In the genomic region with DNA sequence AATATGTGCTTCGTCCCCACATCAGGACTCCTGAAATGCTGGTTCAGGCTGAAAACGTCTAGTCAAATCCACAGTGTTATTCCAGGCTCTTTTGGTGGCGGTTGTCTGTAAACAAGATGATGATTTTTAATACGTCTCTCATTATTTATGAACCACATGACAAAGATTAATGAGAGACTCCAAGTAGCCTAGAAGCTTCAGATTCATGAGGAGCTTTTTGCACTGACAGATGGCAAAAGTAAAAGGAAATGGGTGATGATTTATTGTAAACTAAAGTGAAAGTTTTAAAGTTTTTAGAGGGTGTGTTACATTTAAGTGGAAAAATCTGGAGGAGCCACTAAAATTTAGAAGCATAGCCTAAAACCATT, we compare ENCODE assay signal across 8 cellular contexts.
DNase-seq lines count a peak whose midpoint lies in the region; ATAC-seq and TF ChIP-seq lines count a peak whose summit lies in the region.

No MANE protein-coding gene starts in this region.

- H3K27me3 Mint-ChIP-seq in dendritic cell treated with granulocyte-macrophage colony-stimulating factor and Interleukin-4, amounts not matched to agents 40 ng/mL and 50 ng/mL, for 4 days, result no peaks in the 10 kb centered on the region
- no peaks in the 10 kb centered on the region for H3K27me3 Mint-ChIP-seq in nephron (ENCODE audit: low read depth)

- ATAC-seq in IMR-90 (ENCODE audit: low read depth), result no peak

- in situ Hi-C loops in IMR-90 (cut with MboI; ENCODE audit: low sequenced_read_pairs) (no loop called here), GM13977 (cut with MboI; ENCODE audit: low pct_unique_long_range_greater_than_20kb, low sequenced_read_pairs, unreplicated experiment) (no loop called here)

- no peaks in the 10 kb centered on the region for H3K27me3 ChIP-seq in BLaER1 treated with 17β-estradiol and CSF1 and Interleukin-3, amounts not matched to agents 10 nM and 100 nM
- no peaks in the 10 kb centered on the region for H3K27me3 ChIP-seq in IMR-90 (ENCODE audit: control insufficient read depth, insufficient read depth, low read length)

- peaks cover 9 to 34% of the 10 kb centered on the region in 2 experiments for H3K79me1 ChIP-seq in IMR-90 (ENCODE audit: low read depth in 1 of 2, low read length in 2 of 2)

- no peaks in the 10 kb centered on the region for H3K36me3 Mint-ChIP-seq in dendritic cell treated with granulocyte-macrophage colony-stimulating factor and Interleukin-4, amounts not matched to agents 40 ng/mL and 50 ng/mL, for 4 days (ENCODE audit: low read depth)
- H3K36me3 Mint-ChIP-seq in nephron (ENCODE audit: low read depth), result peaks cover 33% of the 10 kb centered on the region

- intact Hi-C loops in IMR-90 (cut with micrococcal nuclease), result no loop called here
- intact Hi-C loops in dendritic cell treated with granulocyte-macrophage colony-stimulating factor and Interleukin-4, amounts not matched to agents 40 ng/mL and 50 ng/mL, for 4 days (cut with micrococcal nuclease), result loop anchor here (5.0 kb wide), 1 partner anchor 33 kb away; no protein-coding TSS in a partner anchor

- H3K56ac ChIP-seq in IMR-90 (ENCODE audit: extremely low read depth, insufficient read depth, low read length), result peak overlapping the region; percentile 27; the same call in 1 of the 2 replicates

- POLR2A ChIA-PET in IMR-90 (lab: Charles Lee; ENCODE audit: unreplicated experiment), result no interaction called here

- no peak overlapping the region for H2BK15ac ChIP-seq in IMR-90 (ENCODE audit: low read depth, low read length)

- H3K4ac ChIP-seq in IMR-90 (ENCODE audit: low read depth, low read length), result peak overlapping the region; percentile 42; the same call in 1 of the 2 replicates

- no peak for TF ChIP-seq POLR2A in IMR-90 (IDR thresholded peaks at IDR 0.05; ENCODE audit: low read depth, low read length)

- peak overlapping the region; percentile 4; the same call in 1 of the 2 replicates for H2BK120ac ChIP-seq in IMR-90 (ENCODE audit: low read depth, low read length)

- peak overlapping the region; percentile 66 for H3K4me3 Mint-ChIP-seq in dendritic cell treated with granulocyte-macrophage colony-stimulating factor and Interleukin-4, amounts not matched to agents 40 ng/mL and 50 ng/mL, for 4 days
- peak overlapping the region; percentile 70 to 71 (median 70) for H3K4me3 Mint-ChIP-seq in nephron

- H3K27ac ChIP-seq in BLaER1 treated with 17β-estradiol and CSF1 and Interleukin-3, amounts not matched to agents 10 nM and 100 nM, result peak overlapping the region; percentile 38 to 84 (median 77); a peak in 21 of 22 replicates
- H3K27ac ChIP-seq in IMR-90 (ENCODE audit: insufficient read depth, low read length), result no peak overlapping the region

- H2BK5ac ChIP-seq in IMR-90 (ENCODE audit: low read depth, low read length, poor library complexity, severe bottlenecking), result no peak overlapping the region

- dilution Hi-C loops in IMR-90 (cut with HindIII; ENCODE audit: low sequenced_read_pairs, unreplicated experiment), result no loop called here

- H2AFZ ChIP-seq in IMR-90 (replicated peaks; ENCODE audit: low read length, poor library complexity), result no peak overlapping the region

- peak overlapping the region; percentile 2; the same call in 1 of the 2 replicates for H3K23ac ChIP-seq in IMR-90 (ENCODE audit: low read depth, low read length)

- peak overlapping the region; percentile 42 to 69 (median 58) for H3K4me3 ChIP-seq in BLaER1 treated with 17β-estradiol and CSF1 and Interleukin-3, amounts not matched to agents 10 nM and 100 nM
- no peak overlapping the region; the same call in 1 of the 2 replicates for H3K4me3 ChIP-seq in IMR-90 (ENCODE audit: insufficient read depth, low read depth, low read length)

- H4K8ac ChIP-seq in IMR-90 (ENCODE audit: low read depth in 2 of 2, low read length in 2 of 2), result peak overlapping the region; percentile 44 to 74; a peak in 3 of 4 replicates

- CTCF ChIA-PET in IMR-90 (lab: Yijun Ruan, JAX), result no interaction called here

- no peak overlapping the region for H3K18ac ChIP-seq in IMR-90 (ENCODE audit: low read depth, low read length)

- H3K9me3 ChIP-seq in BLaER1 treated with 17β-estradiol and CSF1 and Interleukin-3, amounts not matched to agents 10 nM and 100 nM (replicated peaks in 1 of 11), result peaks cover 7 to 28% (median 24%) of the 10 kb centered on the region in 11 experiments; a peak in 19 of 22 replicates
- no peaks in the 10 kb centered on the region for H3K9me3 ChIP-seq in IMR-90 (ENCODE audit: control insufficient read depth, insufficient read depth, low read length)

- no peak for TF ChIP-seq RAD21 in IMR-90 (IDR thresholded peaks at IDR 0.05; ENCODE audit: low read length)

- 0 out of 22 replicates have a peak, but pooled peaks cover 0 to 7% (median 0%) of the 10 kb centered on the region in 11 experiments for H4K20me1 ChIP-seq in BLaER1 treated with 17β-estradiol and CSF1 and Interleukin-3, amounts not matched to agents 10 nM and 100 nM
- no peaks in the 10 kb centered on the region; the same call in 1 of the 2 replicates for H4K20me1 ChIP-seq in IMR-90 (ENCODE audit: insufficient read depth, low read length)

- H2AK9ac ChIP-seq in IMR-90 (replicated peaks; ENCODE audit: low read depth, low read length, poor library complexity), result no peak overlapping the region

- H4K91ac ChIP-seq in IMR-90 (ENCODE audit: insufficient read depth, low read depth, low read length), result no peak overlapping the region

- H2AK5ac ChIP-seq in IMR-90 (ENCODE audit: low read depth, low read length), result no peak overlapping the region

- peaks cover 0 to 26% (median 15%) of the 10 kb centered on the region in 11 experiments; a peak in 14 of 22 replicates for H3K36me3 ChIP-seq in BLaER1 treated with 17β-estradiol and CSF1 and Interleukin-3, amounts not matched to agents 10 nM and 100 nM
- no peaks in the 10 kb centered on the region for H3K36me3 ChIP-seq in IMR-90 (ENCODE audit: control insufficient read depth, insufficient read depth, low read length)

- no peaks in the 10 kb centered on the region for H3K9me3 Mint-ChIP-seq in dendritic cell treated with granulocyte-macrophage colony-stimulating factor and Interleukin-4, amounts not matched to agents 40 ng/mL and 50 ng/mL, for 4 days
- peaks cover 6% of the 10 kb centered on the region for H3K9me3 Mint-ChIP-seq in nephron

- no peak overlapping the region for H2BK20ac ChIP-seq in IMR-90 (ENCODE audit: low read depth, low read length)

- peak overlapping the region; percentile 84 to 99 (median 93) for H3K4me2 ChIP-seq in BLaER1 treated with 17β-estradiol and CSF1 and Interleukin-3, amounts not matched to agents 10 nM and 100 nM
- H3K4me2 ChIP-seq in IMR-90 (ENCODE audit: low read depth, low read length), result peak overlapping the region; percentile 76

- H3K4me1 ChIP-seq in BLaER1 treated with 17β-estradiol and CSF1 and Interleukin-3, amounts not matched to agents 10 nM and 100 nM, result peaks cover 40 to 58% (median 55%) of the 10 kb centered on the region in 10 experiments
- H3K4me1 ChIP-seq in IMR-90 (ENCODE audit: control insufficient read depth, insufficient read depth, low read length), result peaks cover 4% of the 10 kb centered on the region; the same call in 1 of the 2 replicates

- H3K4me1 Mint-ChIP-seq in dendritic cell treated with granulocyte-macrophage colony-stimulating factor and Interleukin-4, amounts not matched to agents 40 ng/mL and 50 ng/mL, for 4 days (ENCODE audit: low read depth), result peaks cover 29% of the 10 kb centered on the region
- H3K4me1 Mint-ChIP-seq in nephron, result peaks cover 45% of the 10 kb centered on the region

- DNase-seq in IMR-90 (no peak), ureter (ENCODE audit: low spot score) (no peak), GM13977 (ENCODE audit: low spot score) (no peak), OCI-M2 (lab: John Stamatoyannopoulos, UW; ENCODE audit: unreplicated experiment) (no peak), amniotic stem cell (lab: John Stamatoyannopoulos, UW) (no peak)

- peak overlapping the region; percentile 64 to 82 (median 80) for H3K9ac ChIP-seq in BLaER1 treated with 17β-estradiol and CSF1 and Interleukin-3, amounts not matched to agents 10 nM and 100 nM
- H3K9ac ChIP-seq in IMR-90 (ENCODE audit: low read depth, low read length), result peak overlapping the region; percentile 12; the same call in 1 of the 2 replicates

- peak overlapping the region; percentile 68 for H3K27ac Mint-ChIP-seq in dendritic cell treated with granulocyte-macrophage colony-stimulating factor and Interleukin-4, amounts not matched to agents 40 ng/mL and 50 ng/mL, for 4 days
- peak overlapping the region; percentile 84 to 92 (median 85) for H3K27ac Mint-ChIP-seq in nephron

- BruUV-seq in IMR-90 (replicated peaks; lab: Mats Ljungman, UMichigan), result no TSS peak

- no peak overlapping the region for H4K5ac ChIP-seq in IMR-90 (ENCODE audit: low read depth, low read length)

- no CpG with 5 or more reads among the region's 4 CpGs for WGBS in IMR-90 (ENCODE audit: extremely low coverage in 2 of 2, insufficient read length in 1 of 2), 2 experiments

- no peak for TF ChIP-seq CTCF in IMR-90 (conservative IDR thresholded peaks at IDR 0.05; ENCODE audit: low read depth, low read length)
- TF ChIP-seq CTCF in nephron (IDR thresholded peaks at IDR 0.05; ENCODE audit: unreplicated experiment in 3 of 3), result no peak
- no peak for TF ChIP-seq CTCF in GM13977 (IDR thresholded peaks at IDR 0.05; ENCODE audit: extremely low read depth, insufficient read depth, missing control alignments)

- peak overlapping the region; percentile 76 for H3K14ac ChIP-seq in IMR-90 (replicated peaks; ENCODE audit: low read depth, low read length)

- 0 out of 2 replicates have a peak, but pooled peaks cover 2% of the 10 kb centered on the region for H3K9me1 ChIP-seq in IMR-90 (ENCODE audit: insufficient read depth, low read length)

TF ChIP-seq in IMR-90, 13 proteins besides CTCF, POLR2A, EP300 and RAD21 (continues in another document):
- TF ChIP-seq MAFK (IDR thresholded peaks at IDR 0.05; ENCODE audit: low read depth, low read length) (no peak), CEBPB (IDR thresholded peaks at IDR 0.05; ENCODE audit: low read depth, low read length) (no peak), RFX5 (IDR thresholded peaks at IDR 0.05; ENCODE audit: low read depth, low read length) (no peak), MAZ (IDR thresholded peaks at IDR 0.05; ENCODE audit: borderline replicate concordance, low read depth, low read length) (no peak), BHLHE40 (IDR thresholded peaks at IDR 0.05; ENCODE audit: low read depth, low read length) (no peak), SMC3 (IDR thresholded peaks at IDR 0.05; ENCODE audit: low read depth, low read length) (no peak), NFE2L2 (IDR thresholded peaks at IDR 0.05; ENCODE audit: low read depth, low read length) (no peak), RCOR1 (IDR thresholded peaks at IDR 0.05; ENCODE audit: insufficient replicate concordance, low read length) (no peak)
- TF ChIP-seq, protein P1, sequence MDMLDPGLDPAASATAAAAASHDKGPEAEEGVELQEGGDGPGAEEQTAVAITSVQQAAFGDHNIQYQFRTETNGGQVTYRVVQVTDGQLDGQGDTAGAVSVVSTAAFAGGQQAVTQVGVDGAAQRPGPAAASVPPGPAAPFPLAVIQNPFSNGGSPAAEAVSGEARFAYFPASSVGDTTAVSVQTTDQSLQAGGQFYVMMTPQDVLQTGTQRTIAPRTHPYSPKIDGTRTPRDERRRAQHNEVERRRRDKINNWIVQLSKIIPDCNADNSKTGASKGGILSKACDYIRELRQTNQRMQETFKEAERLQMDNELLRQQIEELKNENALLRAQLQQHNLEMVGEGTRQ (IDR thresholded peaks at IDR 0.05; ENCODE audit: low read depth, low read length), result no peak
